Comparison of ENCODE assay signal across 20 cellular contexts in genomic region chr18:75253043-75253442, GRCh38. TPM values are rescaled to one million over a fixed set of nuclear protein-coding genes. Genes with fewer than 3 reads are reported as not detected.
DNase-seq lines count a peak whose midpoint lies in the region; ATAC-seq, FAIRE-seq and TF ChIP-seq lines count a peak whose summit lies in the region.
"Had no signal": no experiment of that assay in that cellular context is flagged by ENCODE, and none has a peak within 500 bp of the region (broad histone marks: within the 10 kb centered on the region; RNA-seq: fewer than 3 reads in every experiment).

No MANE protein-coding gene starts in this region.

- intact Hi-C loops in right lobe of liver (cut with DNase I) (no loop called here), spleen (cut with DNase I; ENCODE audit: low total_unique reads) (no loop called here)

- H3K4me1 Mint-ChIP-seq in activated naive CD8-positive, alpha-beta T cell (ENCODE audit: low read depth): peaks cover 66% of the 10 kb centered on the region
- peaks cover 42% of the 10 kb centered on the region for H3K4me1 Mint-ChIP-seq in activated naive CD8-positive, alpha-beta T cell treated with anti-CD3 and anti-CD28 coated beads for 36 hours
- H3K4me1 Mint-ChIP-seq in brain: peaks cover 78% of the 10 kb centered on the region

- peak; percentile 50 to 77 (median 57) for ATAC-seq in right lobe of liver
- ATAC-seq: HCT116 had no signal

- H3K27ac ChIP-seq in right lobe of liver (peak overlapping the region; percentile 29 to 37 (median 33)), spleen (peak overlapping the region in 5 of 8 donors; percentile 0 to 51 (median 12)), Peyer's patch (no peak overlapping the region)
- H3K27ac ChIP-seq: ascending aorta, BLaER1, RWPE1 had no signal

- H3K27me3 ChIP-seq in right lobe of liver (no peaks in the 10 kb centered on the region), spleen (replicated peaks in 1 of 7) (no peaks in the 10 kb centered on the region), Peyer's patch (no peaks in the 10 kb centered on the region)
- H3K27me3 ChIP-seq: ascending aorta, BLaER1 had no signal

- 18% methylated on average over 1 of the region's 1 CpG for WGBS in right lobe of liver (ENCODE audit: insufficient coverage, low coverage, low lambda C conversion rate, missing lambda C conversion rate)
- 82 to 98% (median 92%) methylated on average over 1 of the region's 1 CpG for WGBS in spleen, 5 donors

- no peaks in the 10 kb centered on the region for H3K36me3 ChIP-seq in right lobe of liver
- no peaks in the 10 kb centered on the region for H3K36me3 ChIP-seq in spleen
- H3K36me3 ChIP-seq in Peyer's patch: no peaks in the 10 kb centered on the region
- H3K36me3 ChIP-seq: ascending aorta, BLaER1 had no signal

- no peak for FAIRE-seq in urothelium cell line (lab: Jason Lieb, UNC)
- FAIRE-seq: keratinocyte had no signal

- H3K4me1 ChIP-seq in right lobe of liver (peaks cover 0 to 40% (median 19%) of the 10 kb centered on the region in 4 donors), spleen (peaks cover 6 to 96% (median 43%) of the 10 kb centered on the region in 6 donors), Peyer's patch (peaks cover 0 to 17% (median 3%) of the 10 kb centered on the region in 4 donors)

- no peaks in the 10 kb centered on the region for H3K9me3 Mint-ChIP-seq in activated naive CD8-positive, alpha-beta T cell (ENCODE audit: low read depth)
- H3K9me3 Mint-ChIP-seq in activated naive CD8-positive, alpha-beta T cell treated with anti-CD3 and anti-CD28 coated beads for 36 hours: no peaks in the 10 kb centered on the region
- H3K9me3 Mint-ChIP-seq in brain: no peaks in the 10 kb centered on the region
- H3K9me3 Mint-ChIP-seq: activated B cell treated with CpG ODN at 0.5 μM for 24 hours; activated CD4-positive, alpha-beta memory T cell treated with anti-CD3 and anti-CD28 coated beads for 36 hours had no signal

- TF ChIP-seq CTCF in brain (conservative IDR thresholded peaks at IDR 0.05) (no peak), right lobe of liver (IDR thresholded peaks at IDR 0.05) (no peak), spleen (IDR thresholded peaks at IDR 0.05 in 8 of 11, conservative IDR thresholded peaks at IDR 0.05 in 3 of 11) (no peak), Peyer's patch (IDR thresholded peaks at IDR 0.05) (no peak)

- H3K9me3 ChIP-seq in right lobe of liver (no peaks in the 10 kb centered on the region), spleen (peaks cover 0 to 10% (median 0%) of the 10 kb centered on the region in 8 donors), Peyer's patch (no peaks in the 10 kb centered on the region)
- H3K9me3 ChIP-seq: ascending aorta, BLaER1 had no signal

- peak overlapping the region; percentile 22 for H3K27ac Mint-ChIP-seq in activated naive CD8-positive, alpha-beta T cell
- no peak overlapping the region for H3K27ac Mint-ChIP-seq in activated naive CD8-positive, alpha-beta T cell treated with anti-CD3 and anti-CD28 coated beads for 36 hours
- H3K27ac Mint-ChIP-seq in brain: peak overlapping the region in 4 of 5 experiments; percentile 57 to 88 (median 74)
- H3K27ac Mint-ChIP-seq: activated B cell treated with CpG ODN at 0.5 μM for 24 hours; activated CD4-positive, alpha-beta memory T cell treated with anti-CD3 and anti-CD28 coated beads for 36 hours had no signal

- TF ChIP-seq POLR2A in right lobe of liver (IDR thresholded peaks at IDR 0.05) (no peak), spleen (IDR thresholded peaks at IDR 0.05) (no peak), Peyer's patch (IDR thresholded peaks at IDR 0.05) (no peak)

- H3K27me3 Mint-ChIP-seq in activated naive CD8-positive, alpha-beta T cell: no peaks in the 10 kb centered on the region
- H3K27me3 Mint-ChIP-seq in activated naive CD8-positive, alpha-beta T cell treated with anti-CD3 and anti-CD28 coated beads for 36 hours: no peaks in the 10 kb centered on the region
- peaks cover 3% of the 10 kb centered on the region for H3K27me3 Mint-ChIP-seq in brain
- H3K27me3 Mint-ChIP-seq: activated B cell treated with CpG ODN at 0.5 μM for 24 hours; activated CD4-positive, alpha-beta memory T cell treated with anti-CD3 and anti-CD28 coated beads for 36 hours had no signal

- peaks cover 2% of the 10 kb centered on the region for H3K36me3 Mint-ChIP-seq in activated naive CD8-positive, alpha-beta T cell
- peaks cover 8% of the 10 kb centered on the region for H3K36me3 Mint-ChIP-seq in activated naive CD8-positive, alpha-beta T cell treated with anti-CD3 and anti-CD28 coated beads for 36 hours
- no peaks in the 10 kb centered on the region for H3K36me3 Mint-ChIP-seq in brain
- H3K36me3 Mint-ChIP-seq: activated CD4-positive, alpha-beta memory T cell treated with anti-CD3 and anti-CD28 coated beads for 36 hours had no signal

- no peak for DNase-seq in activated naive CD8-positive, alpha-beta T cell treated with anti-CD3 and anti-CD28 coated beads for 36 hours
- no peak for DNase-seq in right lobe of liver
- no peak for DNase-seq in spleen
- DNase-seq in Peyer's patch: no peak
- no peak for DNase-seq in germinal center (ENCODE audit: low spot score)
- DNase-seq in urothelium cell line (ENCODE audit: low spot score): no peak
- DNase-seq: activated B cell treated with CpG ODN at 0.5 μM for 24 hours; activated CD4-positive, alpha-beta memory T cell treated with anti-CD3 and anti-CD28 coated beads for 36 hours; activated naive CD4-positive, alpha-beta T cell treated with Interleukin-2 at 50 U/mL for 16 hours; activated T-cell treated with anti-CD3 and anti-CD28 coated beads for 4 hours; Calu3; NCI-H1417 treated with DMSO at 0.1 percent for 48 hours; T-helper 9 cell had no signal

- H3K4me3 ChIP-seq in right lobe of liver (no peak overlapping the region), spleen (no peak overlapping the region), Peyer's patch (no peak overlapping the region)
- H3K4me3 ChIP-seq: ascending aorta, BLaER1 had no signal

- H3K4me3 Mint-ChIP-seq in activated naive CD8-positive, alpha-beta T cell: no peak overlapping the region
- no peak overlapping the region for H3K4me3 Mint-ChIP-seq in activated naive CD8-positive, alpha-beta T cell treated with anti-CD3 and anti-CD28 coated beads for 36 hours
- peak overlapping the region in 4 of 5 experiments; percentile 29 to 49 (median 42) for H3K4me3 Mint-ChIP-seq in brain
- H3K4me3 Mint-ChIP-seq: activated B cell treated with CpG ODN at 0.5 μM for 24 hours; activated CD4-positive, alpha-beta memory T cell treated with anti-CD3 and anti-CD28 coated beads for 36 hours had no signal

RNA-seq across cellular contexts. Expression of gene TSHZ1, which starts 42.4 kb away (rescaled TPM):
- total RNA-seq in activated naive CD8-positive, alpha-beta T cell treated with anti-CD3 and anti-CD28 coated beads for 36 hours: 10 to 100 TPM; 11.2 to 11.4 TPM
- polyA plus RNA-seq in brain (ENCODE audit: insufficient read depth, low read depth, low replicate concordance) (35.6 TPM), spleen (1 to 10 TPM; 4.1 to 6.1 (median 4.2) TPM)
- total RNA-seq in right lobe of liver (10 to 100 TPM in 2 of 6 experiments, 1 to 10 TPM in 4; 6.4 to 13.3 (median 9.6) TPM), spleen (10 to 100 TPM; 14.9 to 26.4 (median 19.7) TPM), Peyer's patch (10 to 100 TPM; 12.4 to 34.8 (median 28.4) TPM)

RNA-seq across cellular contexts. Expression of gene PTGR3, which starts 44.1 kb away (rescaled TPM):
- total RNA-seq in activated naive CD8-positive, alpha-beta T cell treated with anti-CD3 and anti-CD28 coated beads for 36 hours: 10 to 100 TPM; 20.2 to 23.2 TPM
- polyA plus RNA-seq in brain (ENCODE audit: insufficient read depth, low read depth, low replicate concordance) (30.8 TPM), spleen (10 to 100 TPM; 11.1 to 16.8 (median 12.3) TPM)
- total RNA-seq in right lobe of liver (10 to 100 TPM in 5 of 6 experiments, 1 to 10 TPM in 1; 9.4 to 30.1 (median 19.8) TPM), spleen (10 to 100 TPM; 23.6 to 43.8 (median 36.7) TPM), Peyer's patch (10 to 100 TPM; 19.6 to 24.1 (median 20.8) TPM)

Comparison
In these comparisons a context has a peak if more than half of its experiments do, and no peak if none do; other contexts are left out.
1. H3K4me3 Mint-ChIP-seq: peak in brain (4 of 5); none in activated naive CD8-positive, alpha-beta T cell (single experiment) and activated naive CD8-positive, alpha-beta T cell treated with anti-CD3 and anti-CD28 coated beads for 36 hours (single experiment).
2. H3K27ac ChIP-seq: peak in right lobe of liver (3 of 3) and spleen (5 of 8); none in Peyer's patch (0 of 4).